In genomic region chr12:75390156-75390898, GRCh38 we compare ENCODE assay signal across 8 cellular contexts. TPM values are rescaled to one million over a fixed set of nuclear protein-coding genes. Genes with fewer than 3 reads are reported as not detected.
DNase-seq lines count a peak whose midpoint lies in the region; ATAC-seq lines count a peak whose summit lies in the region.

No MANE protein-coding gene starts in this region.

- peak overlapping the region; percentile 95 for H3K27ac ChIP-seq in caudate nucleus (ENCODE audit: low read depth, low read length)

- H3K36me3 Mint-ChIP-seq in naive B cell: no peaks in the 10 kb centered on the region

- H3K4me3 ChIP-seq in GM08714 (ENCODE audit: low read length): peak overlapping the region; percentile 50

- peak overlapping the region; percentile 90 to 98 (median 95) for H3K4me3 Mint-ChIP-seq in naive B cell

- H3K9me3 Mint-ChIP-seq in naive B cell: peaks cover 0 to 3% (median 0%) of the 10 kb centered on the region in 7 donors

- ATAC-seq in HG03196 (IDR thresholded peaks at IDR 0.05; ENCODE audit: unreplicated experiment): peak; percentile 2
- ATAC-seq in naive B cell (ENCODE audit: low read depth in 2 of 2): no peak
- ATAC-seq in HG03045 (IDR thresholded peaks at IDR 0.05; ENCODE audit: unreplicated experiment): no peak
- ATAC-seq in HG03460 (IDR thresholded peaks at IDR 0.05; ENCODE audit: unreplicated experiment): no peak

- peak in 1 of 61 donors; percentile 36 for DNase-seq in caudate nucleus (lab: John Stamatoyannopoulos, UW)
- no peak for DNase-seq in naive B cell
- no peak for DNase-seq in activated effector memory CD4-positive, alpha-beta T cell treated with anti-CD3 and anti-CD28 coated beads, Interleukin-2, amount 50 U/mL, for 16 hours
- no peak for DNase-seq in NK-92 treated with Interleukin-12 subunit alpha and Interleukin-12 subunit beta, amount 100 ng/mL, for 24 hours (lab: John Stamatoyannopoulos, UW)

- peaks cover 30 to 32% (median 32%) of the 10 kb centered on the region in 3 donors for H3K4me1 Mint-ChIP-seq in naive B cell

- no peaks in the 10 kb centered on the region for H3K27me3 Mint-ChIP-seq in naive B cell

- H3K27ac Mint-ChIP-seq in naive B cell: peak overlapping the region; percentile 61 to 98 (median 94)

RNA-seq across cellular contexts. Expression of gene GLIPR1L2, which starts 0.6 kb away (rescaled TPM):
- polyA plus RNA-seq in naive B cell (ENCODE audit: low read depth in 6 of 6): under 1 TPM in 4 of 6 donors, not detected in 2; 0.37 to 0.89 (median 0.59) TPM

RNA-seq across cellular contexts. Expression of gene GLIPR1L1, which starts 55.9 kb away (rescaled TPM):
- not detected for polyA plus RNA-seq in naive B cell (ENCODE audit: low read depth in 6 of 6)
